Comparison of ENCODE assay signal across 8 cellular contexts in the genomic region with DNA sequence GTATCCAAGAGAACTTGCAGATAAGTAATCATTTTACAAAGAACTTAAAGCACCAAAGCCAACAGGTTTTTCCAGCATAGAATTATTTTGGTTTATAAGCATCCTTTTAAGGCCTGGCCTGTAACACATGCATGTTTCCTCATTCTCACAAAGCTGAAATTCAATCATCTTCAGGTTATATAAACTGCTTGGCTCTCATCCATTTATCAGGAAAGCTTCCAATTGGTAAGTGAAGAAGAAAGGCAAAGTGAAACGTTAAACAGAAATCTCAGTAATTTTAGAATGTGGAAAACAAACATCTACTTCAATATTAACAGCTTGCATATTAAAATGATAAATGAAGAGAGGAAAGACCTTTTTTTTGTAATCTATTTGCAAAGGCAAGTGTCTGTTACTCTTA. TPM values are rescaled to one million over a fixed set of nuclear protein-coding genes. Genes with fewer than 3 reads are reported as not detected.
DNase-seq lines count a peak whose midpoint lies in the region; ATAC-seq and TF ChIP-seq lines count a peak whose summit lies in the region.

No MANE protein-coding gene starts in this region.

- peak overlapping the region; percentile 60 to 99 (median 94) for H3K4me3 Mint-ChIP-seq in naive thymus-derived CD4-positive, alpha-beta T cell

- H3K79me2 ChIP-seq in KMS-11 (ENCODE audit: insufficient read depth, low read depth) = peaks cover 78% of the 10 kb centered on the region

- H3K9ac ChIP-seq in KMS-11 = peak overlapping the region; percentile 92; the same call in 1 of the 2 replicates

- peaks cover 16% of the 10 kb centered on the region for H3K36me3 ChIP-seq in BE2C
- H3K36me3 ChIP-seq in KMS-11 (ENCODE audit: insufficient read depth) = peaks cover 11% of the 10 kb centered on the region; the same call in 1 of the 2 replicates
- peaks cover 0 to 10% (median 0%) of the 10 kb centered on the region in 3 experiments for H3K36me3 ChIP-seq in naive thymus-derived CD4-positive, alpha-beta T cell (ENCODE audit: control insufficient read depth in 2 of 3, insufficient read depth in 3 of 3, low read length in 3 of 3)

- peaks cover 10% of the 10 kb centered on the region; the same call in 1 of the 2 replicates for H4K20me1 ChIP-seq in KMS-11 (ENCODE audit: insufficient read depth)

- DNase-seq in BE2C = no peak
- DNase-seq in cardiac fibroblast (ENCODE audit: low read depth in 2 of 2) = peak; percentile 29 to 47
- no peak for DNase-seq in naive thymus-derived CD4-positive, alpha-beta T cell
- no peak for DNase-seq in H4 (ENCODE audit: low spot score)
- DNase-seq in hepatic stellate cell (ENCODE audit: low spot score) = no peak

- CTCF ChIA-PET in naive thymus-derived CD4-positive, alpha-beta T cell (lab: Charles Lee) = interaction anchor here (0.8 to 1.5 kb wide), 2 partner anchors 49 to 219 kb away, joined by 3 to 4 read pairs; partner anchors contain the start of gene SIAH2

- H3K4me1 Mint-ChIP-seq in naive thymus-derived CD4-positive, alpha-beta T cell = peaks cover 30 to 78% (median 74%) of the 10 kb centered on the region in 7 donors

- H2AFZ ChIP-seq in KMS-11 (ENCODE audit: low read depth) = no peak overlapping the region

- intact Hi-C loops in naive thymus-derived CD4-positive, alpha-beta T cell (cut with micrococcal nuclease) = loop anchor here in 1 of 2 donors (5.0 kb wide), 3 partner anchors 323 to 733 kb away; partner anchors contain the start of genes GPR171 and P2RY14

- H3K9me3 Mint-ChIP-seq in naive thymus-derived CD4-positive, alpha-beta T cell = no peaks in the 10 kb centered on the region

- TF ChIP-seq CTCF in BE2C (IDR thresholded peaks at IDR 0.05; ENCODE audit: low read depth, low read length) (no peak), KMS-11 (conservative IDR thresholded peaks at IDR 0.05; ENCODE audit: low read depth, low read length) (no peak), cardiac fibroblast (IDR thresholded peaks at IDR 0.05; ENCODE audit: low read depth, low read length) (no peak)

- H3K4me1 ChIP-seq in BE2C (no peaks in the 10 kb centered on the region; the same call in 1 of the 2 replicates), KMS-11 (ENCODE audit: low read depth, poor library complexity, severe bottlenecking) (peaks cover 52% of the 10 kb centered on the region)
- peaks cover 15 to 24% of the 10 kb centered on the region in 2 donors for H3K4me1 ChIP-seq in naive thymus-derived CD4-positive, alpha-beta T cell (ENCODE audit: control insufficient read depth in 2 of 2, insufficient read depth in 2 of 2, low read length in 2 of 2)

- ATAC-seq in naive thymus-derived CD4-positive, alpha-beta T cell = no peak
- ATAC-seq in HG02798 (IDR thresholded peaks at IDR 0.05; ENCODE audit: poor library complexity, unreplicated experiment) (no peak), esophagus mucosa (no peak)

- peaks cover 0 to 28% (median 6%) of the 10 kb centered on the region in 5 donors for H3K36me3 Mint-ChIP-seq in naive thymus-derived CD4-positive, alpha-beta T cell

- H3K27ac Mint-ChIP-seq in naive thymus-derived CD4-positive, alpha-beta T cell = peak overlapping the region in 8 of 9 donors; percentile 17 to 100 (median 98)

- no peaks in the 10 kb centered on the region for H3K9me3 ChIP-seq in BE2C
- H3K9me3 ChIP-seq in naive thymus-derived CD4-positive, alpha-beta T cell (ENCODE audit: control insufficient read depth in 2 of 3, low read length in 3 of 3) = no peaks in the 10 kb centered on the region

- H3K4me3 ChIP-seq in BE2C (ENCODE audit: low read depth, low read length) = peak overlapping the region; percentile 77
- H3K4me3 ChIP-seq in KMS-11 (IDR thresholded peaks at IDR 0.05; ENCODE audit: insufficient read depth, low read depth, low read length) = no peak overlapping the region
- peak overlapping the region; percentile 89 to 97 for H3K4me3 ChIP-seq in cardiac fibroblast (replicated peaks in 1 of 2; ENCODE audit: low read depth in 2 of 2, low read length in 2 of 2)
- peak overlapping the region; percentile 68 for H3K4me3 ChIP-seq in naive thymus-derived CD4-positive, alpha-beta T cell (ENCODE audit: low read length)

- H3K27me3 ChIP-seq in BE2C (no peaks in the 10 kb centered on the region), KMS-11 (ENCODE audit: insufficient read depth, low read depth) (no peaks in the 10 kb centered on the region)
- H3K27me3 ChIP-seq in naive thymus-derived CD4-positive, alpha-beta T cell (ENCODE audit: control insufficient read depth in 2 of 2, insufficient read depth in 2 of 2, low read length in 2 of 2) = no peaks in the 10 kb centered on the region

- H3K27ac ChIP-seq in KMS-11 = no peak overlapping the region; the same call in 1 of the 2 replicates
- peak overlapping the region; percentile 96 for H3K27ac ChIP-seq in naive thymus-derived CD4-positive, alpha-beta T cell (ENCODE audit: low read depth, low read length)

- H3K4me2 ChIP-seq in KMS-11 = peak overlapping the region; percentile 85

- POLR2A ChIA-PET in naive thymus-derived CD4-positive, alpha-beta T cell (lab: Charles Lee) = interaction anchor here (2.3 to 6.3 kb wide), 4 partner anchors 12 to 219 kb away, joined by 10 to 70 read pairs (median 61); partner anchors contain the start of genes SELENOT, SIAH2 and TSC22D2

- H3K27me3 Mint-ChIP-seq in naive thymus-derived CD4-positive, alpha-beta T cell = no peaks in the 10 kb centered on the region

RNA-seq across cellular contexts. Expression of gene SERP1, which starts 1.6 kb away (rescaled TPM):
- polyA plus RNA-seq in BE2C (2012; ENCODE audit: insufficient read depth, insufficient read length, low read depth) = 178 TPM
- total RNA-seq in naive thymus-derived CD4-positive, alpha-beta T cell = 100 to 1,000 TPM in 4 of 5 experiments, 10 to 100 TPM in 1; 89.4 to 120 (median 115) TPM
- 100 to 1,000 TPM; 115 to 140 TPM for polyA plus RNA-seq in naive thymus-derived CD4-positive, alpha-beta T cell
- 138 and 159 TPM in 2 replicates for total RNA-seq in H4 (2014; rRNA removed; shearing (Covaris generic))
- 55.5 TPM for total RNA-seq in esophagus mucosa

RNA-seq across cellular contexts. Expression of gene EIF2A, which starts 1.9 kb away (rescaled TPM):
- 147 TPM for polyA plus RNA-seq in BE2C (2012; ENCODE audit: insufficient read depth, insufficient read length, low read depth)
- total RNA-seq in naive thymus-derived CD4-positive, alpha-beta T cell = 100 to 1,000 TPM in 4 of 5 experiments, 10 to 100 TPM in 1; 94.7 to 135 (median 105) TPM
- 10 to 100 TPM; 54.1 to 58.4 TPM for polyA plus RNA-seq in naive thymus-derived CD4-positive, alpha-beta T cell
- 167 and 230 TPM in 2 replicates for total RNA-seq in H4 (2014; rRNA removed; shearing (Covaris generic))
- total RNA-seq in esophagus mucosa = 69.0 TPM

RNA-seq across cellular contexts. Expression of gene SELENOT, which starts 58.4 kb away (rescaled TPM):
- polyA plus RNA-seq in BE2C (2012; ENCODE audit: insufficient read depth, insufficient read length, low read depth) = 78.9 TPM
- total RNA-seq in naive thymus-derived CD4-positive, alpha-beta T cell = 100 to 1,000 TPM in 1 of 5 experiments, 10 to 100 TPM in 4; 51.3 to 104 (median 78.1) TPM
- 100 to 1,000 TPM; 174 to 179 TPM for polyA plus RNA-seq in naive thymus-derived CD4-positive, alpha-beta T cell
- 165 and 187 TPM in 2 replicates for total RNA-seq in H4 (2014; rRNA removed; shearing (Covaris generic))
- 68.7 TPM for total RNA-seq in esophagus mucosa

Comparison
In these comparisons a context has a peak if more than half of its experiments do, and no peak if none do; other contexts are left out.
1. DNase-seq: peak in cardiac fibroblast (2 of 2); none in BE2C (single experiment), naive thymus-derived CD4-positive, alpha-beta T cell (0 of 9), H4 (single experiment) and hepatic stellate cell (single experiment).